23 cellular contexts compared by ENCODE assay signal in genomic region chr3:53122255-53122932, GRCh38. TPM values are rescaled to one million over a fixed set of nuclear protein-coding genes. Genes with fewer than 3 reads are reported as not detected.
DNase-seq lines count a peak whose midpoint lies in the region; ATAC-seq and TF ChIP-seq lines count a peak whose summit lies in the region.
"Had no signal": no experiment of that assay in that cellular context is flagged by ENCODE, and none has a peak within 500 bp of the region (broad histone marks: within the 10 kb centered on the region; RNA-seq: fewer than 3 reads in every experiment).

No MANE protein-coding gene starts in this region.

- ATAC-seq in left cardiac atrium, result peak; percentile 66 to 70
- ATAC-seq: A549, HepG2, PC-3 had no signal

- H3K9me3 Mint-ChIP-seq in CD14-positive monocyte (no peaks in the 10 kb centered on the region), glutamatergic neuron (ENCODE audit: unreplicated experiment) (no peaks in the 10 kb centered on the region)
- H3K9me3 Mint-ChIP-seq: CD4-positive, alpha-beta memory T cell had no signal

- H3K4me3 Mint-ChIP-seq in CD14-positive monocyte (peak overlapping the region in 1 of 2 donors; percentile 39), glutamatergic neuron (ENCODE audit: unreplicated experiment) (no peak overlapping the region)
- H3K4me3 Mint-ChIP-seq: CD4-positive, alpha-beta memory T cell had no signal

- DNase-seq in CD14-positive monocyte (ENCODE audit: low spot score) (no peak), adrenal gland (peak in 2 of 7 donors; percentile 40 to 43), left cardiac atrium (no peak), mesenteric fat pad (ENCODE audit: low spot score) (peak; percentile 5), spleen (no peak), glutamatergic neuron (no peak), Kasumi-1 (lab: John Stamatoyannopoulos, UW) (no peak)
- DNase-seq: Caco-2; CD4-positive, alpha-beta memory T cell; GM23248; H7; Karpas-422; NCI-H1105; NCI-H1436 treated with DMSO at 0.1 percent for 48 hours; NCI-H187 treated with DMSO at 0.1 percent for 48 hours; NCI-H2107; NCI-H524; NCI-H774; PC-3 had no signal

- H3K4me1 ChIP-seq in adrenal gland (replicated peaks in 1 of 2), result peaks cover 11% of the 10 kb centered on the region in 2 donors
- peaks cover 0 to 54% (median 14%) of the 10 kb centered on the region in 6 donors for H3K4me1 ChIP-seq in spleen
- H3K4me1 ChIP-seq: A549, Caco-2, SJSA1 had no signal

- H3K4me3 ChIP-seq in adrenal gland (no peak overlapping the region), spleen (no peak overlapping the region)
- H3K4me3 ChIP-seq: A549; BLaER1 treated with 17β-estradiol and CSF1 and Interleukin-3, amounts not matched to agents 10 nM and 100 nM; GM23248; SJSA1 had no signal

- H3K36me3 ChIP-seq in adrenal gland (replicated peaks in 1 of 2) (peaks cover 0 to 77% of the 10 kb centered on the region in 2 donors), spleen (peaks cover 0 to 98% (median 85%) of the 10 kb centered on the region in 6 donors)

- intact Hi-C loops in CD14-positive monocyte (cut with micrococcal nuclease), result loop anchor here in 1 of 2 donors (5.0 kb wide), 1 partner anchor 40 kb away; the partner anchor contains the start of gene PRKCD
- intact Hi-C loops in adrenal gland (cut with DNase I), result loop anchor here in 1 of 2 donors (5.0 kb wide), 1 partner anchor 40 kb away; the partner anchor contains the start of gene PRKCD
- intact Hi-C loops in left cardiac atrium (cut with DNase I), result no loop called here
- intact Hi-C loops in spleen (cut with DNase I; ENCODE audit: low total_unique reads), result no loop called here

- WGBS in adrenal gland, 4 donors, result 51 to 61% (median 55%) methylated on average over 4 of the region's 4 CpGs
- WGBS in spleen, 5 donors, result 88 to 93% (median 91%) methylated on average over 4 of the region's 4 CpGs

- H3K4me1 Mint-ChIP-seq in CD14-positive monocyte (peaks cover 31% of the 10 kb centered on the region), glutamatergic neuron (ENCODE audit: low read depth, unreplicated experiment) (no peaks in the 10 kb centered on the region)

- TF ChIP-seq CTCF in CD14-positive monocyte (IDR thresholded peaks at IDR 0.05) (no peak), adrenal gland (IDR thresholded peaks at IDR 0.05) (no peak), spleen (IDR thresholded peaks at IDR 0.05 in 8 of 11, conservative IDR thresholded peaks at IDR 0.05 in 3 of 11) (no peak), glutamatergic neuron (IDR thresholded peaks at IDR 0.05; ENCODE audit: partially characterized antibody, unreplicated experiment) (no peak)

- H3K27ac ChIP-seq in adrenal gland (peak overlapping the region in 3 of 5 donors; percentile 48 to 62 (median 61)), spleen (peak overlapping the region in 4 of 8 donors; percentile 44 to 75 (median 72))
- H3K27ac ChIP-seq: A549, GM23248, SJSA1 had no signal

- TF ChIP-seq POLR2A in adrenal gland (IDR thresholded peaks at IDR 0.05) (no peak), spleen (IDR thresholded peaks at IDR 0.05) (no peak)

- peaks cover 80 to 85% of the 10 kb centered on the region in 2 donors for H3K36me3 Mint-ChIP-seq in CD14-positive monocyte
- no peaks in the 10 kb centered on the region for H3K36me3 Mint-ChIP-seq in glutamatergic neuron (ENCODE audit: unreplicated experiment)

- H3K27me3 ChIP-seq in adrenal gland (no peaks in the 10 kb centered on the region), spleen (replicated peaks in 1 of 7) (no peaks in the 10 kb centered on the region)
- H3K27me3 ChIP-seq: BLaER1 treated with 17β-estradiol and CSF1 and Interleukin-3, amounts not matched to agents 10 nM and 100 nM; SJSA1 had no signal

- no peaks in the 10 kb centered on the region for H3K9me3 ChIP-seq in adrenal gland (replicated peaks in 1 of 3)
- H3K9me3 ChIP-seq in spleen, result no peaks in the 10 kb centered on the region
- H3K9me3 ChIP-seq: A549; BLaER1 treated with 17β-estradiol and CSF1 and Interleukin-3, amounts not matched to agents 10 nM and 100 nM; Caco-2; SJSA1 had no signal

- H3K27ac Mint-ChIP-seq in CD14-positive monocyte, result peak overlapping the region; percentile 82 to 95 (median 90)
- no peak overlapping the region for H3K27ac Mint-ChIP-seq in glutamatergic neuron (ENCODE audit: unreplicated experiment)

- H3K27me3 Mint-ChIP-seq in CD14-positive monocyte (ENCODE audit: low read depth in 3 of 3) (no peaks in the 10 kb centered on the region), glutamatergic neuron (ENCODE audit: unreplicated experiment) (no peaks in the 10 kb centered on the region)
- H3K27me3 Mint-ChIP-seq: CD4-positive, alpha-beta memory T cell had no signal

RNA-seq across cellular contexts. Expression of gene RFT1, which starts 7.8 kb away (rescaled TPM):
- polyA plus RNA-seq in CD14-positive monocyte, result 10 to 100 TPM; 25.6 to 34.9 TPM
- 10 to 100 TPM; 12.9 to 34.5 (median 22.9) TPM for total RNA-seq in adrenal gland
- 10 to 100 TPM in 2 of 3 donors, 1 to 10 TPM in 1; 6.7 to 24.1 (median 13.0) TPM for polyA plus RNA-seq in adrenal gland
- 10 to 100 TPM; 11.8 to 12.6 TPM for total RNA-seq in left cardiac atrium
- total RNA-seq in mesenteric fat pad, result 19.1 TPM
- 10 to 100 TPM; 12.1 to 25.6 (median 17.8) TPM for total RNA-seq in spleen
- polyA plus RNA-seq in spleen, result 1 to 10 TPM; 6.0 to 8.9 (median 8.1) TPM
- 10.5 TPM for total RNA-seq in glutamatergic neuron (ENCODE audit: unreplicated experiment)

RNA-seq across cellular contexts. Expression of gene PRKCD, which starts 38.6 kb away (rescaled TPM):
- polyA plus RNA-seq in CD14-positive monocyte (100 to 1,000 TPM; 123 to 158 TPM), adrenal gland (10 to 100 TPM; 34.7 to 78.7 (median 38.2) TPM), spleen (10 to 100 TPM; 22.2 to 50.0 (median 31.9) TPM)
- total RNA-seq in adrenal gland (100 to 1,000 TPM in 1 of 8 donors, 10 to 100 TPM in 7; 25.8 to 156 (median 53.7) TPM), left cardiac atrium (10 to 100 TPM; 31.3 to 31.5 TPM), mesenteric fat pad (80.4 TPM), spleen (100 to 1,000 TPM in 1 of 7 donors, 10 to 100 TPM in 6; 42.7 to 100 (median 59.6) TPM), glutamatergic neuron (ENCODE audit: unreplicated experiment) (5.4 TPM)
